ENCODE assay signal across 1 cellular context in genomic region chr7:131305152-131305551, GRCh38.
TF ChIP-seq lines count a peak whose summit lies in the region.

No MANE protein-coding gene starts in this region.

TF ChIP-seq in HepG2, 621 proteins besides CTCF, POLR2A, EP300 and RAD21 (continued from another document):
- TF ChIP-seq ZNF574 (CRISPR knock-in tag; IDR thresholded peaks at IDR 0.05) (no peak), FOXK1 (CRISPR knock-in tag; IDR thresholded peaks at IDR 0.05; ENCODE audit: borderline replicate concordance, low read depth) (peak; percentile 59; the same call in 1 of the 2 replicates), NFATC3 (CRISPR knock-in tag; IDR thresholded peaks at IDR 0.05) (no peak), CEBPB (IDR thresholded peaks at IDR 0.05; ENCODE audit: borderline replicate concordance, low read depth, low read length) (peak; percentile 72; the same call in 1 of the 2 replicates), PAX8 (CRISPR knock-in tag; IDR thresholded peaks at IDR 0.05; ENCODE audit: borderline replicate concordance) (no peak), ZNF773 (CRISPR knock-in tag; IDR thresholded peaks at IDR 0.05; ENCODE audit: borderline replicate concordance) (no peak), FOXA3 (CRISPR knock-in tag; IDR thresholded peaks at IDR 0.05) (peak; percentile 86), ATF4 (CRISPR knock-in tag; IDR thresholded peaks at IDR 0.05) (peak in 1 of 2 experiments; percentile 81; a peak in 2 of 4 replicates)
